16 cellular contexts compared by ENCODE assay signal in the genomic region with DNA sequence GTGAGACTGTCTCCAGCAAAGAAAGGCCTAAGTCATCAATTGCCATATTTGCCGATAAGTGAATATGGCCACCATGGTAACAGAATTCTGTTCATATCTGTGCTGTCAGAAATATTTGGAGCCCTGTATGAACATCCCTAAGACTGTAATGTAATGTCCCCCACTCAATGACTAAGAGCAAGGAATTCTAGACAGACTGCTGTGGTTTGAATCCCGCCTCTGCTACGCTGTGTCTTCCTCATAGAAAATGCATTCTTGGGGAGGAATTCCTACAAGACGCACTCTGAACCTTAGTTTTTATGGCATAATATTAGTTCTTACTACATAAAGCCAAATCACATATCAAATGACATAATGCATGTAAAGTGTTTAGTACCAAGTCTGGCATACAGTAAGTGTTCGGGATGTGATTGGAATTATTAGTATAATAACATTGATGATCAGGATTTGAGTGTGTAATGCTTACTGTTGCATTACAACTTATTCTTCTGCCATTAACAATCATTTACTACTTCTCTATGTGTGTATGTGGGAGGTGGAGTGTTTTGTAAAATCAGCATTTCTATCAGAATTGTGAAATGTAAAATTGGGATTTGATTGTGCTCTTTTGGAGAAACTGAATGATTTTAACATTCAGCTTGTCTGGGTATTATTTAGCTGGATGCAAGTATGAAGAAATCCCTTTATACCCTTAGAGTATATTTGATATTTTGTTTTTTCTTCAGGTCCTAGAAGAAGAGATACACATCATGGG.
"Had no signal": no experiment of that assay in that cellular context is flagged by ENCODE, and none has a peak within 500 bp of the region (broad histone marks: within the 10 kb centered on the region; RNA-seq: fewer than 3 reads in every experiment).

No MANE protein-coding gene starts in this region.

- DNase-seq: activated gamma-delta T cell; activated T-cell treated with anti-CD3 and anti-CD28 coated beads, Interleukin-2, amount 50 U/mL, for 72 hours; effector CD8-positive, alpha-beta T cell; esophagus squamous epithelium; islet precursor cell; right cardiac atrium; stimulated activated CD4-positive, alpha-beta T cell treated with anti-CD3 and anti-CD28 coated beads, Interleukin-4, amount 100 ng/mL, for 24 hours; upper lobe of left lung had no signal

- ATAC-seq: activated CD4-positive, CD25-positive, alpha-beta regulatory T cell treated with anti-CD3 and anti-CD28 coated beads, Interleukin-2, amount 50 U/mL, for 24 hours; activated T-cell treated with anti-CD3 and anti-CD28 coated beads, Interleukin-2, amount 50 U/mL, for 72 hours; right cardiac atrium; stimulated activated effector memory CD8-positive, alpha-beta T cell treated with anti-CD3 and anti-CD28 coated beads, Interleukin-12 subunit alpha, Interleukin-12 subunit beta, amount 100 ng/mL, for 72 hours had no signal

- H3K27ac Mint-ChIP-seq: activated naive CD4-positive, alpha-beta T cell treated with anti-CD3 and anti-CD28 coated beads, Interleukin-2, amount 50 U/mL, for 24 hours; activated T-cell treated with anti-CD3 and anti-CD28 coated beads, Interleukin-2, amount 50 U/mL, for 72 hours had no signal

- H3K4me3 ChIP-seq: esophagus squamous epithelium, lung, neural progenitor cell, prostate gland, thoracic aorta, upper lobe of left lung had no signal

- H3K36me3 ChIP-seq: esophagus squamous epithelium, neural progenitor cell, prostate gland, thoracic aorta, upper lobe of left lung had no signal

- H3K9me3 ChIP-seq: esophagus squamous epithelium, prostate gland, thoracic aorta, upper lobe of left lung had no signal

- H3K27me3 ChIP-seq: esophagus squamous epithelium, upper lobe of left lung had no signal

- H3K4me1 ChIP-seq: prostate gland, upper lobe of left lung had no signal

- H3K27ac ChIP-seq: esophagus squamous epithelium, neural progenitor cell, prostate gland, thoracic aorta, upper lobe of left lung had no signal

- H3K36me3 Mint-ChIP-seq: neural progenitor cell; stimulated activated effector memory CD8-positive, alpha-beta T cell treated with anti-CD3 and anti-CD28 coated beads, Interleukin-12 subunit alpha, Interleukin-12 subunit beta, amount 100 ng/mL, for 72 hours had no signal

- H3K4me3 Mint-ChIP-seq: activated T-cell treated with anti-CD3 and anti-CD28 coated beads, Interleukin-2, amount 50 U/mL, for 72 hours; dendritic cell treated with granulocyte-macrophage colony-stimulating factor and Interleukin-4, amounts not matched to agents 40 ng/mL and 50 ng/mL, for 4 days; stimulated activated effector memory CD8-positive, alpha-beta T cell treated with anti-CD3 and anti-CD28 coated beads, Interleukin-12 subunit alpha, Interleukin-12 subunit beta, amount 100 ng/mL, for 72 hours had no signal

- H3K9me3 Mint-ChIP-seq: activated naive CD4-positive, alpha-beta T cell treated with anti-CD3 and anti-CD28 coated beads, Interleukin-2, amount 50 U/mL, for 24 hours; activated T-cell treated with anti-CD3 and anti-CD28 coated beads, Interleukin-2, amount 50 U/mL, for 72 hours; dendritic cell treated with granulocyte-macrophage colony-stimulating factor and Interleukin-4, amounts not matched to agents 40 ng/mL and 50 ng/mL, for 4 days; stimulated activated effector memory CD8-positive, alpha-beta T cell treated with anti-CD3 and anti-CD28 coated beads, Interleukin-12 subunit alpha, Interleukin-12 subunit beta, amount 100 ng/mL, for 72 hours had no signal

- H3K27me3 Mint-ChIP-seq: activated naive CD4-positive, alpha-beta T cell treated with anti-CD3 and anti-CD28 coated beads, Interleukin-2, amount 50 U/mL, for 24 hours; dendritic cell treated with granulocyte-macrophage colony-stimulating factor and Interleukin-4, amounts not matched to agents 40 ng/mL and 50 ng/mL, for 4 days had no signal
